1 cellular context compared by ENCODE assay signal in the genomic region with DNA sequence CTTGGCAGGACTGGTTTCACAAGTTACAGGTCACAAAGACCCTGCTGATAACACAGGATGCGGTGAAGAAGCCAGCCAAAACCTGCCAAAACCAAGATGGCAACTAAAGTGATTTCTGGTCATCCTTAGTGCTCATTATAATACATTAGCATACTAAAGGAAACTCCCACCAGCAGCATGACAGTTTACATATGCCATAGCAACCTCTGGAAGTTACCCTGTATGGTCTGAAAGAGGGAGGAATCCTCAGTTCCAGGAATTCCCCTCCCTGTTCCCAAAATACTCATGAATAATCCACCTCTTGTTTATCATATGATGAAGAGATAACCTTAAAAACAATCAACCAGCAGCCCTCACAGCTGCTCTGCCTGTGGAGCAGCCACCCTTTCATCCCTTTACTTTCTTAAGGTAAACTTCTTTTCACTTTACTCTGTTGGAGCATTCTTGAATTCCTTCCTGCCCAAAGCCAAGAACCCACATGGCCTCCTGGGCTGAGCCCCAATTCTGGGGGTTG.
TF ChIP-seq lines count a peak whose summit lies in the region.

No MANE protein-coding gene starts in this region.

TF ChIP-seq in H1, 55 proteins besides CTCF, POLR2A, EP300 and RAD21:
- TF ChIP-seq SRF (IDR thresholded peaks at IDR 0.05; ENCODE audit: low read depth, low read length) (peak; percentile 93), HDAC2 (IDR thresholded peaks at IDR 0.05; ENCODE audit: borderline replicate concordance in 1 of 2, low read depth in 2 of 2, low read length in 2 of 2) (no peak), PHF8 (conservative IDR thresholded peaks at IDR 0.05; ENCODE audit: low read depth, low read length) (no peak), BCL11A (IDR thresholded peaks at IDR 0.05; ENCODE audit: low read depth in 2 of 2, low read length in 2 of 2) (peak in 1 of 2 experiments; percentile 21), TCF12 (IDR thresholded peaks at IDR 0.05; ENCODE audit: low read depth, low read length) (peak; percentile 97), YY1 (IDR thresholded peaks at IDR 0.05; ENCODE audit: low read depth, low read length) (peak; percentile 83), TEAD4 (IDR thresholded peaks at IDR 0.05; ENCODE audit: low read depth, low read length) (peak; percentile 65), CREB1 (IDR thresholded peaks at IDR 0.05) (no peak), ASH2L (IDR thresholded peaks at IDR 0.05; ENCODE audit: low read length) (peak; percentile 26), SP1 (IDR thresholded peaks at IDR 0.05; ENCODE audit: low read depth, low read length) (peak; percentile 70; the same call in 1 of the 2 replicates)
- TF ChIP-seq, protein P1, sequence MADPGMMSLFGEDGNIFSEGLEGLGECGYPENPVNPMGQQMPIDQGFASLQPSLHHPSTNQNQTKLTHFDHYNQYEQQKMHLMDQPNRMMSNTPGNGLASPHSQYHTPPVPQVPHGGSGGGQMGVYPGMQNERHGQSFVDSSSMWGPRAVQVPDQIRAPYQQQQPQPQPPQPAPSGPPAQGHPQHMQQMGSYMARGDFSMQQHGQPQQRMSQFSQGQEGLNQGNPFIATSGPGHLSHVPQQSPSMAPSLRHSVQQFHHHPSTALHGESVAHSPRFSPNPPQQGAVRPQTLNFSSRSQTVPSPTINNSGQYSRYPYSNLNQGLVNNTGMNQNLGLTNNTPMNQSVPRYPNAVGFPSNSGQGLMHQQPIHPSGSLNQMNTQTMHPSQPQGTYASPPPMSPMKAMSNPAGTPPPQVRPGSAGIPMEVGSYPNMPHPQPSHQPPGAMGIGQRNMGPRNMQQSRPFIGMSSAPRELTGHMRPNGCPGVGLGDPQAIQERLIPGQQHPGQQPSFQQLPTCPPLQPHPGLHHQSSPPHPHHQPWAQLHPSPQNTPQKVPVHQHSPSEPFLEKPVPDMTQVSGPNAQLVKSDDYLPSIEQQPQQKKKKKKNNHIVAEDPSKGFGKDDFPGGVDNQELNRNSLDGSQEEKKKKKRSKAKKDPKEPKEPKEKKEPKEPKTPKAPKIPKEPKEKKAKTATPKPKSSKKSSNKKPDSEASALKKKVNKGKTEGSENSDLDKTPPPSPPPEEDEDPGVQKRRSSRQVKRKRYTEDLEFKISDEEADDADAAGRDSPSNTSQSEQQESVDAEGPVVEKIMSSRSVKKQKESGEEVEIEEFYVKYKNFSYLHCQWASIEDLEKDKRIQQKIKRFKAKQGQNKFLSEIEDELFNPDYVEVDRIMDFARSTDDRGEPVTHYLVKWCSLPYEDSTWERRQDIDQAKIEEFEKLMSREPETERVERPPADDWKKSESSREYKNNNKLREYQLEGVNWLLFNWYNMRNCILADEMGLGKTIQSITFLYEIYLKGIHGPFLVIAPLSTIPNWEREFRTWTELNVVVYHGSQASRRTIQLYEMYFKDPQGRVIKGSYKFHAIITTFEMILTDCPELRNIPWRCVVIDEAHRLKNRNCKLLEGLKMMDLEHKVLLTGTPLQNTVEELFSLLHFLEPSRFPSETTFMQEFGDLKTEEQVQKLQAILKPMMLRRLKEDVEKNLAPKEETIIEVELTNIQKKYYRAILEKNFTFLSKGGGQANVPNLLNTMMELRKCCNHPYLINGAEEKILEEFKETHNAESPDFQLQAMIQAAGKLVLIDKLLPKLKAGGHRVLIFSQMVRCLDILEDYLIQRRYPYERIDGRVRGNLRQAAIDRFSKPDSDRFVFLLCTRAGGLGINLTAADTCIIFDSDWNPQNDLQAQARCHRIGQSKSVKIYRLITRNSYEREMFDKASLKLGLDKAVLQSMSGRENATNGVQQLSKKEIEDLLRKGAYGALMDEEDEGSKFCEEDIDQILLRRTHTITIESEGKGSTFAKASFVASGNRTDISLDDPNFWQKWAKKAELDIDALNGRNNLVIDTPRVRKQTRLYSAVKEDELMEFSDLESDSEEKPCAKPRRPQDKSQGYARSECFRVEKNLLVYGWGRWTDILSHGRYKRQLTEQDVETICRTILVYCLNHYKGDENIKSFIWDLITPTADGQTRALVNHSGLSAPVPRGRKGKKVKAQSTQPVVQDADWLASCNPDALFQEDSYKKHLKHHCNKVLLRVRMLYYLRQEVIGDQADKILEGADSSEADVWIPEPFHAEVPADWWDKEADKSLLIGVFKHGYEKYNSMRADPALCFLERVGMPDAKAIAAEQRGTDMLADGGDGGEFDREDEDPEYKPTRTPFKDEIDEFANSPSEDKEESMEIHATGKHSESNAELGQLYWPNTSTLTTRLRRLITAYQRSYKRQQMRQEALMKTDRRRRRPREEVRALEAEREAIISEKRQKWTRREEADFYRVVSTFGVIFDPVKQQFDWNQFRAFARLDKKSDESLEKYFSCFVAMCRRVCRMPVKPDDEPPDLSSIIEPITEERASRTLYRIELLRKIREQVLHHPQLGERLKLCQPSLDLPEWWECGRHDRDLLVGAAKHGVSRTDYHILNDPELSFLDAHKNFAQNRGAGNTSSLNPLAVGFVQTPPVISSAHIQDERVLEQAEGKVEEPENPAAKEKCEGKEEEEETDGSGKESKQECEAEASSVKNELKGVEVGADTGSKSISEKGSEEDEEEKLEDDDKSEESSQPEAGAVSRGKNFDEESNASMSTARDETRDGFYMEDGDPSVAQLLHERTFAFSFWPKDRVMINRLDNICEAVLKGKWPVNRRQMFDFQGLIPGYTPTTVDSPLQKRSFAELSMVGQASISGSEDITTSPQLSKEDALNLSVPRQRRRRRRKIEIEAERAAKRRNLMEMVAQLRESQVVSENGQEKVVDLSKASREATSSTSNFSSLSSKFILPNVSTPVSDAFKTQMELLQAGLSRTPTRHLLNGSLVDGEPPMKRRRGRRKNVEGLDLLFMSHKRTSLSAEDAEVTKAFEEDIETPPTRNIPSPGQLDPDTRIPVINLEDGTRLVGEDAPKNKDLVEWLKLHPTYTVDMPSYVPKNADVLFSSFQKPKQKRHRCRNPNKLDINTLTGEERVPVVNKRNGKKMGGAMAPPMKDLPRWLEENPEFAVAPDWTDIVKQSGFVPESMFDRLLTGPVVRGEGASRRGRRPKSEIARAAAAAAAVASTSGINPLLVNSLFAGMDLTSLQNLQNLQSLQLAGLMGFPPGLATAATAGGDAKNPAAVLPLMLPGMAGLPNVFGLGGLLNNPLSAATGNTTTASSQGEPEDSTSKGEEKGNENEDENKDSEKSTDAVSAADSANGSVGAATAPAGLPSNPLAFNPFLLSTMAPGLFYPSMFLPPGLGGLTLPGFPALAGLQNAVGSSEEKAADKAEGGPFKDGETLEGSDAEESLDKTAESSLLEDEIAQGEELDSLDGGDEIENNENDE (IDR thresholded peaks at IDR 0.05; ENCODE audit: insufficient replicate concordance, low read length) = peak; percentile 62
